In the genomic region with DNA sequence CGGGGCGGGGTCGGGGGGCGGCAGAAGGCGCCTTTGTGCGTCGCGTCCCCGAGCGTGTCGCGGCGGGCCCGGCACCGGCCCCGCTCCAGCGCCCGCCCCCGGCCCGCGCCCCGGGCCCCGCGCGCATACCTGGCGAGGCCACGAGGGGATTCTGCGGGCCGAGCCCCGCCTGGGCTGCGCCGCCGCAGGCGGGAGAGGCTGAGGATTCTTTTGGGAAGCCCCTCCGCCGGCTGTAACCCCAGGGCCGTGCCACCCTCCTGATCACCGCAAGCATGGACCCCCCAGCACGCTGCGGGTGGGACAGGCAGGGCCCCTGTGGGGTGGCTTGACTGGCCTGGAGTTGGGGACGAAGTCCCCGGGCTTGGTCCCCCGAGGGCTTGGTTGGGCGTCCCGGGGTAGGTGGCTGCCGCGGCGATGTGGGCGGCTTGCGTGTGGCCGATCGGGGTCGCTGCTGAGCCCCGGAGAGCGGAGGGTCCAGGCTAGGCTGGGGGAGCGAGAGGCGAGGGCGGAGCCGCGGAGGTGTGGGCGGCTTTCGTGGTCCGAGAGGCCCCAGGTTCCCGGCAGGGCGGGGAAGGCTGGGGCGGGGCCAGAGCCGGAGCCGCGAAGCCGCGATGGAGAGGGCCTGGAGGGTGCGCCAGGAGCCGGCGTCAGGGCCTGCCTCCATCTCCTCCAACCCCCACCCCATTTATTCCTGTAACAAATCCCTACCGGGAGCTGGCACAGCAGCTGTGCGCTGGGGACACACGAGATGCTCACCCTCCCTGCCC, we compare ENCODE assay signal across 8 cellular contexts. TPM values are rescaled to one million over a fixed set of nuclear protein-coding genes. Genes with fewer than 3 reads are reported as not detected.
A peak's percentile ranks its signal among the peaks of the same experiment; 100 is the strongest.
DNase-seq lines count a peak whose midpoint lies in the region.

No MANE protein-coding gene starts in this region.

- whole genome bisulfite sequencing in GM23248 (ENCODE audit: low coverage in 1 of 2, low lambda C conversion rate in 2 of 2, missing lambda C conversion rate in 2 of 2), 2 experiments = 2 to 4% methylated on average over 21 to 70 of the region's 77 CpGs
- WGBS in ectodermal cell, 2 experiments = 1 to 2% methylated on average over 77 of the region's 77 CpGs
- whole genome bisulfite sequencing in mesendoderm (ENCODE audit: extremely low coverage, insufficient coverage, low lambda C conversion rate) = no CpG with 5 or more reads among the region's 77 CpGs

- H3K4ac ChIP-seq in mesendoderm (ENCODE audit: low read depth, low read length) = no peak overlapping the region

- H3K4me1 ChIP-seq in GM23248 (ENCODE audit: insufficient read depth) (peaks cover 24% of the 10 kb centered on the region), ectodermal cell (ENCODE audit: control insufficient read depth, insufficient read depth, low read length) (peaks cover 15% of the 10 kb centered on the region), mesendoderm (ENCODE audit: control insufficient read depth, low read depth, low read length) (peaks cover 3% of the 10 kb centered on the region)

- no peaks in the 10 kb centered on the region for H3K27me3 Mint-ChIP-seq in activated CD4-positive, alpha-beta memory T cell treated with anti-CD3 and anti-CD28 coated beads for 36 hours

- no peak overlapping the region for H2BK5ac ChIP-seq in mesendoderm (ENCODE audit: low read length)

- H3K9me3 ChIP-seq in GM23248 (ENCODE audit: low read depth) (no peaks in the 10 kb centered on the region), ectodermal cell (ENCODE audit: control insufficient read depth, low read length) (no peaks in the 10 kb centered on the region)

- no peak overlapping the region for H2BK120ac ChIP-seq in mesendoderm (ENCODE audit: low read depth, low read length)

- no peaks in the 10 kb centered on the region for H3K79me1 ChIP-seq in mesendoderm (ENCODE audit: low read length)

- CTCF ChIA-PET in activated CD4-positive, alpha-beta memory T cell treated with anti-CD3 and anti-CD28 coated beads for 36 hours (lab: Charles Lee) = interaction anchor here (1.0 to 9.6 kb wide), 5 partner anchors 31 to 259 kb away, joined by 3 to 179 read pairs (median 3); a partner anchor contains a TSS

- POLR2A ChIA-PET in activated CD4-positive, alpha-beta memory T cell treated with anti-CD3 and anti-CD28 coated beads for 36 hours (lab: Charles Lee) = interaction anchor here (0.9 kb wide), 1 partner anchor 30 kb away, joined by 3 read pairs; no protein-coding TSS in a partner anchor

- H2BK15ac ChIP-seq in mesendoderm (replicated peaks; ENCODE audit: low read depth) = no peak overlapping the region

- peaks cover 8% of the 10 kb centered on the region for H3F3A ChIP-seq in GM23248 (ENCODE audit: insufficient read depth)

- H3K36me3 ChIP-seq in GM23248 (ENCODE audit: low read depth) = no peaks in the 10 kb centered on the region
- H3K36me3 ChIP-seq in ectodermal cell (ENCODE audit: control insufficient read depth, insufficient read depth, low read length) = no peaks in the 10 kb centered on the region
- H3K36me3 ChIP-seq in mesendoderm (ENCODE audit: control insufficient read depth, insufficient read depth, low read length) = no peaks in the 10 kb centered on the region

- in situ Hi-C loops in GM23248 (cut with MboI) = no loop called here

- H3K9ac ChIP-seq in GM23248 = peak overlapping the region; percentile 94
- peak overlapping the region; percentile 82 for H3K9ac ChIP-seq in mesendoderm (ENCODE audit: low read length)

- H2AK5ac ChIP-seq in mesendoderm (ENCODE audit: low read length) = no peak overlapping the region

- H4K8ac ChIP-seq in mesendoderm (ENCODE audit: low read depth, low read length) = no peak overlapping the region

- H3K23ac ChIP-seq in mesendoderm (ENCODE audit: low read length) = peak overlapping the region; percentile 89

- DNase-seq in DMS114 treated with DMSO at 0.1 percent for 48 hours (lab: John Stamatoyannopoulos, UW; ENCODE audit: unreplicated experiment) (peak; percentile 36), GM23248 (peak; percentile 87), NCI-H1694 (lab: John Stamatoyannopoulos, UW) (peak; percentile 93), mesendoderm (peak; percentile 89), NCI-H510A (lab: John Stamatoyannopoulos, UW) (no peak)
- DNase-seq in activated CD4-positive, alpha-beta memory T cell treated with anti-CD3 and anti-CD28 coated beads for 36 hours = peak; percentile 87
- DNase-seq in stimulated activated CD8-positive, alpha-beta memory T cell treated with anti-CD3 and anti-CD28 coated beads, Interleukin-2, amount 100 ng/mL, for 48 hours (ENCODE audit: low read depth in 2 of 2) = peak; percentile 84 to 85

- H3K79me2 ChIP-seq in GM23248 (ENCODE audit: insufficient read depth) (no peaks in the 10 kb centered on the region), mesendoderm (ENCODE audit: control insufficient read depth, insufficient read depth, low read length) (no peaks in the 10 kb centered on the region)

- peak overlapping the region; percentile 63 for H3K18ac ChIP-seq in mesendoderm (ENCODE audit: low read length)

- H3K27ac Mint-ChIP-seq in activated CD4-positive, alpha-beta memory T cell treated with anti-CD3 and anti-CD28 coated beads for 36 hours = peak overlapping the region; percentile 74

- H3K4me2 ChIP-seq in GM23248 (ENCODE audit: unreplicated experiment) = peak overlapping the region; percentile 82
- peak overlapping the region; percentile 91 for H3K4me2 ChIP-seq in mesendoderm (ENCODE audit: low read length)

- H3K4me1 Mint-ChIP-seq in activated CD4-positive, alpha-beta memory T cell treated with anti-CD3 and anti-CD28 coated beads for 36 hours (ENCODE audit: low read depth) = peaks cover 10% of the 10 kb centered on the region

- H3K56ac ChIP-seq in mesendoderm (ENCODE audit: low read length) = peak overlapping the region; percentile 90

- H3K4me3 ChIP-seq in GM23248 (peak overlapping the region; percentile 93), ectodermal cell (ENCODE audit: insufficient read depth, low read depth, low read length) (peak overlapping the region; percentile 58), mesendoderm (ENCODE audit: low read length) (no peak overlapping the region)

- H3K4me3 Mint-ChIP-seq in activated CD4-positive, alpha-beta memory T cell treated with anti-CD3 and anti-CD28 coated beads for 36 hours = peak overlapping the region; percentile 71

- peak overlapping the region; percentile 83 for H2AFZ ChIP-seq in GM23248

- no peaks in the 10 kb centered on the region for H3K9me3 Mint-ChIP-seq in activated CD4-positive, alpha-beta memory T cell treated with anti-CD3 and anti-CD28 coated beads for 36 hours

- no peaks in the 10 kb centered on the region for H3K36me3 Mint-ChIP-seq in activated CD4-positive, alpha-beta memory T cell treated with anti-CD3 and anti-CD28 coated beads for 36 hours

- intact Hi-C loops in activated CD4-positive, alpha-beta memory T cell treated with anti-CD3 and anti-CD28 coated beads for 36 hours (cut with micrococcal nuclease) = loop anchor here (5.0 kb wide), 3 partner anchors 79 to 209 kb away; a partner anchor contains a TSS

- no peaks in the 10 kb centered on the region for H4K20me1 ChIP-seq in GM23248 (ENCODE audit: insufficient read depth)

- H3K27ac ChIP-seq in GM23248 (peak overlapping the region; percentile 72), ectodermal cell (ENCODE audit: insufficient read depth, low read depth, low read length, poor library complexity, severe bottlenecking) (no peak overlapping the region), mesendoderm (ENCODE audit: low read depth, low read length) (no peak overlapping the region)

- no peaks in the 10 kb centered on the region for H3K27me3 ChIP-seq in GM23248 (replicated peaks; ENCODE audit: insufficient read depth)
- peaks cover 38% of the 10 kb centered on the region for H3K27me3 ChIP-seq in ectodermal cell (ENCODE audit: control insufficient read depth, insufficient read depth, low read length, poor library complexity, severe bottlenecking)
- no peaks in the 10 kb centered on the region for H3K27me3 ChIP-seq in mesendoderm (ENCODE audit: insufficient read depth, low read length, poor library complexity)

- H4K5ac ChIP-seq in mesendoderm (ENCODE audit: low read length) = no peak overlapping the region

- no peaks in the 10 kb centered on the region for H3K9me2 ChIP-seq in GM23248 (ENCODE audit: insufficient read depth)

RNA-seq across cellular contexts. Expression of a gene that starts 28.4 kb away (rescaled TPM):
- not detected in 2 replicates for total RNA-seq in GM23248 (2014; rRNA removed; shearing (Covaris generic))
- polyA plus RNA-seq in GM23248 (2016; fragmentation: Nextera tagmentation; extraction: Ambion mirVana) = not detected in 2 replicates
- 10 to 100 TPM; 33.4 to 34.2 TPM for total RNA-seq in activated CD4-positive, alpha-beta memory T cell treated with anti-CD3 and anti-CD28 coated beads for 36 hours
- 0.22 TPM for polyA plus RNA-seq in ectodermal cell (2013, experiment 1 of 4)
- polyA plus RNA-seq in ectodermal cell (2013, experiment 2 of 4) = 0.39 TPM
- polyA plus RNA-seq in ectodermal cell (2013, experiment 3 of 4) = 0.53 TPM
- polyA plus RNA-seq in ectodermal cell (2013, experiment 4 of 4) = 0.28 TPM
- not detected for polyA plus RNA-seq in mesendoderm (2013, experiment 1 of 2)
- polyA plus RNA-seq in mesendoderm (2013, experiment 2 of 2) = not detected

Comparison
In these comparisons a context has a peak if more than half of its experiments do, and no peak if none do; other contexts are left out.
1. RNA of a gene that starts 28.4 kb away (total RNA-seq): 33.4 to 34.2 TPM in activated CD4-positive, alpha-beta memory T cell treated with anti-CD3 and anti-CD28 coated beads for 36 hours; not detected in GM23248; every median in the first group is over 10 times any median in the second.